In genomic region chr19:40443930-40444180, GRCh38 we compare ENCODE assay signal across 9 cellular contexts. TPM values are rescaled to one million over a fixed set of nuclear protein-coding genes. Genes with fewer than 3 reads are reported as not detected.
A peak's percentile ranks its signal among the peaks of the same experiment; 100 is the strongest.
DNase-seq lines count a peak whose midpoint lies in the region; ATAC-seq and TF ChIP-seq lines count a peak whose summit lies in the region.
"Had no signal": no experiment of that assay in that cellular context is flagged by ENCODE, and none has a peak within 500 bp of the region (broad histone marks: within the 10 kb centered on the region; RNA-seq: fewer than 3 reads in every experiment).

No MANE protein-coding gene starts in this region.

- WGBS in trophoblast cell (ENCODE audit: extremely low coverage, insufficient coverage, insufficient read length), result no CpG with 5 or more reads among the region's 9 CpGs

- H3K79me2 ChIP-seq in trophoblast cell (ENCODE audit: control insufficient read depth, insufficient read depth, low read length, poor library complexity), result peaks cover 16% of the 10 kb centered on the region

- H3K18ac ChIP-seq in trophoblast cell (ENCODE audit: low read length), result peak overlapping the region; percentile 81

- peak overlapping the region; percentile 81 for H4K8ac ChIP-seq in trophoblast cell (ENCODE audit: low read depth, low read length)

- H4K91ac ChIP-seq in trophoblast cell (ENCODE audit: low read depth, low read length), result peak overlapping the region; percentile 99

- H3K9me3 Mint-ChIP-seq in T-cell, result no peaks in the 10 kb centered on the region

- CTCF ChIA-PET in BJ (lab: Yijun Ruan, JAX), result interaction anchor here (1.2 to 1.4 kb wide), 2 partner anchors 20 to 23 kb away, joined by 6 to 7 read pairs; no protein-coding TSS in a partner anchor
- CTCF ChIA-PET in T-cell (lab: Charles Lee), result interaction anchor here in 1 of 2 donors (1.2 to 1.9 kb wide), 4 partner anchors 16 to 139 kb away, joined by 3 to 9 read pairs (median 4); no protein-coding TSS in a partner anchor

- peaks cover 13% of the 10 kb centered on the region for H3K36me3 ChIP-seq in BJ (ENCODE audit: control insufficient read depth, insufficient read depth, low read length)
- H3K36me3 ChIP-seq in HAP-1 (replicated peaks), result peaks cover 26% of the 10 kb centered on the region
- peaks cover 24 to 28% of the 10 kb centered on the region in 2 experiments for H3K36me3 ChIP-seq in trophoblast cell (ENCODE audit: control insufficient read depth in 1 of 2, insufficient read depth in 2 of 2, low read length in 2 of 2)

- H3K23ac ChIP-seq in trophoblast cell (ENCODE audit: low read length), result no peak overlapping the region

- H3K9ac ChIP-seq in trophoblast cell (ENCODE audit: low read length), result peak overlapping the region; percentile 83

- peak overlapping the region; percentile 21 for H2BK12ac ChIP-seq in trophoblast cell (ENCODE audit: low read length)

- peak overlapping the region; percentile 96 for H3K27ac ChIP-seq in trophoblast cell (ENCODE audit: low read depth, low read length)

- H3K14ac ChIP-seq in trophoblast cell (ENCODE audit: low read length), result peak overlapping the region; percentile 98

- peaks cover 17% of the 10 kb centered on the region for H3K79me1 ChIP-seq in trophoblast cell (ENCODE audit: low read length)

- peak overlapping the region; percentile 89 for H2BK5ac ChIP-seq in trophoblast cell (ENCODE audit: low read depth, low read length, poor library complexity)

- H3K27me3 ChIP-seq in BJ (ENCODE audit: control insufficient read depth, insufficient read depth, low read length) (no peaks in the 10 kb centered on the region), HAP-1 (ENCODE audit: low read depth) (no peaks in the 10 kb centered on the region), trophoblast cell (ENCODE audit: insufficient read depth, low read length) (no peaks in the 10 kb centered on the region)

- H3K4me1 ChIP-seq in HAP-1 (peaks cover 24% of the 10 kb centered on the region), trophoblast cell (ENCODE audit: control insufficient read depth in 1 of 2, insufficient read depth in 2 of 2, low read length in 2 of 2) (peaks cover 12 to 17% of the 10 kb centered on the region in 2 experiments)

- H4K12ac ChIP-seq in trophoblast cell (ENCODE audit: low read depth, low read length), result peak overlapping the region; percentile 73

- peaks cover 18 to 21% (median 18%) of the 10 kb centered on the region in 3 donors for H3K4me1 Mint-ChIP-seq in T-cell

- peak overlapping the region; percentile 97 for H2AK5ac ChIP-seq in trophoblast cell (ENCODE audit: low read length)

- in situ Hi-C loops in HAP-1 (cut with MboI; ENCODE audit: low sequenced_read_pairs), result no loop called here

- peak overlapping the region; percentile 98 to 100 (median 100) for H3K4me3 Mint-ChIP-seq in T-cell

- H3K9me3 ChIP-seq in HAP-1, result no peaks in the 10 kb centered on the region
- no peaks in the 10 kb centered on the region for H3K9me3 ChIP-seq in trophoblast cell (ENCODE audit: insufficient read depth, low read depth, low read length)

- DNase-seq in BJ (ENCODE audit: low read depth) (no peak), HAP-1 (ENCODE audit: low spot score in 2 of 2) (peak in 1 of 2 experiments; percentile 60), T-cell (no peak), fibroblast of pulmonary artery (ENCODE audit: low read depth) (peak; percentile 26), trophoblast cell (no peak), AML-193 (lab: John Stamatoyannopoulos, UW) (no peak)
- DNase-seq in stimulated activated naive CD4-positive, alpha-beta T cell treated with Interleukin-2 at 50 U/mL for 16 hours (lab: John Stamatoyannopoulos, UW), result no peak

- peak overlapping the region; percentile 66 for H2AFZ ChIP-seq in trophoblast cell (ENCODE audit: insufficient read depth, low read length, poor library complexity)

- H3K4me3 ChIP-seq in BJ (ENCODE audit: low read depth, low read length) (peak overlapping the region; percentile 97), HAP-1 (peak overlapping the region; percentile 88), fibroblast of pulmonary artery (replicated peaks; ENCODE audit: low read depth, low read length) (peak overlapping the region; percentile 100), trophoblast cell (ENCODE audit: low read depth, low read length) (peak overlapping the region; percentile 78)

- POLR2A ChIA-PET in BJ (lab: Charles Lee), result interaction anchor here (1.3 kb wide), 2 partner anchors 18 to 21 kb away, joined by 9 to 16 read pairs; partner anchors contain the start of genes BLVRB and SERTAD1
- POLR2A ChIA-PET in T-cell (lab: Charles Lee), result interaction anchor here (0.7 to 1.9 kb wide), 3 partner anchors 18 to 22 kb away, joined by 6 to 10 read pairs (median 9); partner anchors contain the start of genes BLVRB (in 1 of the 2), SERTAD1 (in 1 of the 2) and SPTBN4 (in 1 of the 2)

- H3K4me2 ChIP-seq in trophoblast cell (ENCODE audit: low read length), result peak overlapping the region; percentile 93

- peaks cover 7% of the 10 kb centered on the region for H3K36me3 Mint-ChIP-seq in T-cell

- H2BK120ac ChIP-seq in trophoblast cell (ENCODE audit: insufficient read depth, low read length, poor library complexity), result peak overlapping the region; percentile 83

- no peak for TF ChIP-seq CTCF in BJ (IDR thresholded peaks at IDR 0.05; ENCODE audit: insufficient read depth, low read depth, low read length)
- TF ChIP-seq CTCF in fibroblast of pulmonary artery (IDR thresholded peaks at IDR 0.05; ENCODE audit: low read length, missing control alignments), result no peak

- ATAC-seq in T-cell (replicated peaks in 1 of 4), result peak; percentile 8 to 33 (median 10)
- ATAC-seq in HG03520 (IDR thresholded peaks at IDR 0.05; ENCODE audit: unreplicated experiment), result no peak

- H3K27me3 Mint-ChIP-seq in T-cell, result no peaks in the 10 kb centered on the region

- peak overlapping the region; percentile 97 for H3K4ac ChIP-seq in trophoblast cell (ENCODE audit: low read depth, low read length)

- peak overlapping the region; percentile 97 to 99 for H3K27ac Mint-ChIP-seq in T-cell

RNA-seq across cellular contexts. Expression of gene SERTAD3, which starts 0.3 kb away (rescaled TPM):
- polyA plus RNA-seq in BJ (2011; rRNA removed), result 20.1 and 22.3 TPM in 2 replicates
- polyA minus RNA-seq in BJ (2011; rRNA and poly(A)+ RNA removed), result 29.3 and 42.9 TPM in 2 replicates
- 10 to 100 TPM; 17.4 to 26.7 (median 24.7) TPM for total RNA-seq in T-cell
- 30.6 and 31.9 TPM in 2 replicates for polyA plus RNA-seq in trophoblast cell (2013)

RNA-seq across cellular contexts. Expression of gene SERTAD1, which starts 18.1 kb away (rescaled TPM):
- polyA plus RNA-seq in BJ (2011; rRNA removed), result 14.5 and 21.9 TPM in 2 replicates
- polyA minus RNA-seq in BJ (2011; rRNA and poly(A)+ RNA removed), result 3.5 and 4.2 TPM in 2 replicates
- 10 to 100 TPM; 10.9 to 25.4 (median 13.3) TPM for total RNA-seq in T-cell
- 9.6 and 10.1 TPM in 2 replicates for polyA plus RNA-seq in trophoblast cell (2013)

RNA-seq across cellular contexts. Expression of gene BLVRB, which starts 21.7 kb away (rescaled TPM):
- 41.5 and 71.4 TPM in 2 replicates for polyA plus RNA-seq in BJ (2011; rRNA removed)
- 16.2 and 26.7 TPM in 2 replicates for polyA minus RNA-seq in BJ (2011; rRNA and poly(A)+ RNA removed)
- total RNA-seq in T-cell, result 10 to 100 TPM in 3 of 5 donors, 1 to 10 TPM in 2; 6.8 to 20.3 (median 16.4) TPM
- 69.2 and 70.1 TPM in 2 replicates for polyA plus RNA-seq in trophoblast cell (2013)

RNA-seq across cellular contexts. Expression of gene SPTBN4, which starts 22.9 kb away (rescaled TPM):
- polyA plus RNA-seq in BJ (2011; rRNA removed), result 0.29 and 0.93 TPM in 2 replicates
- 0.10 and 0.43 TPM in 2 replicates for polyA minus RNA-seq in BJ (2011; rRNA and poly(A)+ RNA removed)
- total RNA-seq in T-cell, result 1 to 10 TPM in 1 of 5 donors, under 1 TPM in 4; 0.37 to 1.2 (median 0.66) TPM
- 0.30 and 0.33 TPM in 2 replicates for polyA plus RNA-seq in trophoblast cell (2013)
- total RNA-seq: HT1080 had no signal

RNA-seq across cellular contexts. Expression of gene PRX, which starts 30.7 kb away (rescaled TPM):
- polyA plus RNA-seq in BJ (2011; rRNA removed), result 1.9 and 2.4 TPM in 2 replicates
- polyA minus RNA-seq in BJ (2011; rRNA and poly(A)+ RNA removed), result 1.0 and 1.3 TPM in 2 replicates
- 1 to 10 TPM; 2.0 to 4.4 (median 2.8) TPM for total RNA-seq in T-cell
- 1.9 and 2.0 TPM in 2 replicates for polyA plus RNA-seq in trophoblast cell (2013)
- total RNA-seq: HT1080 had no signal
